ENCODE assay signal across 16 cellular contexts in genomic region chr3:148229107-148229506, GRCh38.
DNase-seq lines count a peak whose midpoint lies in the region; ATAC-seq and TF ChIP-seq lines count a peak whose summit lies in the region.
"Had no signal": no experiment of that assay in that cellular context is flagged by ENCODE, and none has a peak within 500 bp of the region (broad histone marks: within the 10 kb centered on the region; RNA-seq: fewer than 3 reads in every experiment).

No MANE protein-coding gene starts in this region.

- H3K36me3 Mint-ChIP-seq in activated CD4-positive, alpha-beta T cell treated with anti-CD3 and anti-CD28 coated beads, Interleukin-2, amount 10 ng/mL, durations not matched to agents 7 days and 5 days (ENCODE audit: low read depth) = no peaks in the 10 kb centered on the region
- H3K36me3 Mint-ChIP-seq: activated naive CD8-positive, alpha-beta T cell treated with anti-CD3 and anti-CD28 coated beads, Interleukin-2, amount 10 ng/mL, durations not matched to agents 7 days and 5 days had no signal

- H3K27me3 Mint-ChIP-seq in activated CD4-positive, alpha-beta T cell treated with anti-CD3 and anti-CD28 coated beads, Interleukin-2, amount 10 ng/mL, durations not matched to agents 7 days and 5 days = no peaks in the 10 kb centered on the region
- H3K27me3 Mint-ChIP-seq: activated naive CD8-positive, alpha-beta T cell treated with anti-CD3 and anti-CD28 coated beads, Interleukin-2, amount 10 ng/mL, durations not matched to agents 7 days and 5 days had no signal

- CTCF ChIA-PET in activated CD4-positive, alpha-beta T cell treated with anti-CD3 and anti-CD28 coated beads, Interleukin-2, amount 10 ng/mL, durations not matched to agents 7 days and 5 days (lab: Charles Lee) = no interaction called here

- H3K9me3 Mint-ChIP-seq in activated CD4-positive, alpha-beta T cell treated with anti-CD3 and anti-CD28 coated beads, Interleukin-2, amount 10 ng/mL, durations not matched to agents 7 days and 5 days = peaks cover 3% of the 10 kb centered on the region
- H3K9me3 Mint-ChIP-seq: T-helper 1 cell treated with Interleukin-12 subunit alpha and Interleukin-12 subunit beta and Interleukin-4 antibody, amounts not matched to agents 30 μg/mL and 1 μg/mL, for 36 hours had no signal

- H3K4me3 Mint-ChIP-seq in activated CD4-positive, alpha-beta T cell treated with anti-CD3 and anti-CD28 coated beads, Interleukin-2, amount 10 ng/mL, durations not matched to agents 7 days and 5 days = no peak overlapping the region
- H3K4me3 Mint-ChIP-seq: activated naive CD8-positive, alpha-beta T cell treated with anti-CD3 and anti-CD28 coated beads, Interleukin-2, amount 10 ng/mL, durations not matched to agents 7 days and 5 days; T-helper 1 cell treated with Interleukin-12 subunit alpha and Interleukin-12 subunit beta and Interleukin-4 antibody, amounts not matched to agents 30 μg/mL and 1 μg/mL, for 36 hours had no signal

- no peak overlapping the region for H3K27ac Mint-ChIP-seq in activated CD4-positive, alpha-beta T cell treated with anti-CD3 and anti-CD28 coated beads, Interleukin-2, amount 10 ng/mL, durations not matched to agents 7 days and 5 days
- H3K27ac Mint-ChIP-seq: activated naive CD8-positive, alpha-beta T cell treated with anti-CD3 and anti-CD28 coated beads, Interleukin-2, amount 10 ng/mL, durations not matched to agents 7 days and 5 days; T-helper 1 cell treated with Interleukin-12 subunit alpha and Interleukin-12 subunit beta and Interleukin-4 antibody, amounts not matched to agents 30 μg/mL and 1 μg/mL, for 36 hours had no signal

- TF ChIP-seq CTCF in GM12865 (IDR thresholded peaks at IDR 0.05; ENCODE audit: insufficient read depth, low read depth, low read length, missing control alignments) (no peak), GM20000 (IDR thresholded peaks at IDR 0.05; ENCODE audit: extremely low read depth, missing control alignments) (no peak)

- ATAC-seq in HG03025 (IDR thresholded peaks at IDR 0.05; ENCODE audit: low FRiP score, unreplicated experiment) = peak; percentile 75
- ATAC-seq: psoas muscle had no signal

- POLR2A ChIA-PET in activated CD4-positive, alpha-beta T cell treated with anti-CD3 and anti-CD28 coated beads, Interleukin-2, amount 10 ng/mL, durations not matched to agents 7 days and 5 days (lab: Charles Lee) = no interaction called here

- peaks cover 3% of the 10 kb centered on the region for H3K4me1 Mint-ChIP-seq in activated CD4-positive, alpha-beta T cell treated with anti-CD3 and anti-CD28 coated beads, Interleukin-2, amount 10 ng/mL, durations not matched to agents 7 days and 5 days
- H3K4me1 Mint-ChIP-seq: activated naive CD8-positive, alpha-beta T cell treated with anti-CD3 and anti-CD28 coated beads, Interleukin-2, amount 10 ng/mL, durations not matched to agents 7 days and 5 days had no signal

- no peak overlapping the region for H3K4me3 ChIP-seq in GM12865 (ENCODE audit: low read depth, low read length)
- H3K4me3 ChIP-seq: psoas muscle, stomach had no signal

- DNase-seq in GM12865 (ENCODE audit: low read depth) (peak; percentile 41), GM20000 (ENCODE audit: low spot score) (peak; percentile 2), OCI-M1 (lab: John Stamatoyannopoulos, UW) (peak; percentile 50), GM03348 (ENCODE audit: low spot score) (no peak), NCI-H748 (lab: John Stamatoyannopoulos, UW; ENCODE audit: unreplicated experiment) (no peak), NCI-H1417 (lab: John Stamatoyannopoulos, UW) (no peak)
- DNase-seq in activated CD4-positive, alpha-beta T cell treated with anti-CD3 and anti-CD28 coated beads, Interleukin-2, amount 10 ng/mL, durations not matched to agents 7 days and 5 days = no peak
- DNase-seq: activated CD8-positive, alpha-beta memory T cell treated with anti-CD3 and anti-CD28 coated beads for 24 hours; activated naive CD8-positive, alpha-beta T cell treated with anti-CD3 and anti-CD28 coated beads, Interleukin-2, amount 10 ng/mL, durations not matched to agents 7 days and 5 days; DMS79; NCI-H1694; psoas muscle; stimulated activated CD4-positive, alpha-beta T cell treated with anti-CD3 and anti-CD28 coated beads, Interleukin-2, amount 100 ng/mL, for 48 hours; stomach had no signal

Comparison
In these comparisons a context has a peak if more than half of its experiments do, and no peak if none do; other contexts are left out.
1. DNase-seq: peak in GM12865 (single experiment), GM20000 (single experiment) and OCI-M1 (single experiment); none in GM03348 (single experiment), NCI-H748 (single experiment), activated CD4-positive, alpha-beta T cell treated with anti-CD3 and anti-CD28 coated beads, Interleukin-2, amount 10 ng/mL, durations not matched to agents 7 days and 5 days (single experiment) and NCI-H1417 (0 of 3).